ENCODE assay signal across 24 cellular contexts in the genomic region with DNA sequence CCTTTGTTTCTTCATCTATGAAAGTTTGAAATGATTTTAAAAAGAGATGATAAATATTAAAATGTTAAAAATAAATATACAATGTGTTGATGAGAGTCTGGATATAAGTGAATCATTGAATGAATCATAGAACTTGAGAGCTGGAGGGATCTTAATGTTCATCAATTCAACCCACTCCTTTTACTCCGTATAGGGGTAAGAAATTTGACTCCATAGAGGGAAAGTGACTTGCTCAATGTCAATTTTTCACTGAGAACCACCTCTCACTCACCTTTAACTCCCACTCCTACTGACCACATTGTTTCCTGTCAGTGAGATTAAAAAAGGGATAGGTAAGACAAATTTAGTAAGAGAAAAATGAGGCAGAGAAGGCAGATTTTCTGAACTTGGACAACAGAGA.
"Had no signal": no experiment of that assay in that cellular context is flagged by ENCODE, and none has a peak within 500 bp of the region (broad histone marks: within the 10 kb centered on the region; RNA-seq: fewer than 3 reads in every experiment).

No MANE protein-coding gene starts in this region.

- H3K4me3 ChIP-seq: body of pancreas, ovary, prostate gland, tibial nerve had no signal

- H3K4me1 Mint-ChIP-seq: mesothelial cell of epicardium; naive thymus-derived CD4-positive, alpha-beta T cell; stimulated activated naive B cell treated with anti-CD40 and anti-IgM and Interleukin-4, amounts not matched to agents 10 μg/mL and 1 μg/mL and 100 μg/mL, for 72 hours had no signal

- H3K4me1 ChIP-seq: body of pancreas, prostate gland, tibial nerve had no signal

- H3K36me3 ChIP-seq: ovary, prostate gland, tibial nerve had no signal

- H3K27me3 Mint-ChIP-seq: activated naive CD8-positive, alpha-beta T cell; effector memory CD8-positive, alpha-beta T cell; naive thymus-derived CD4-positive, alpha-beta T cell; stimulated activated naive B cell treated with anti-CD40 and anti-IgM and Interleukin-4, amounts not matched to agents 10 μg/mL and 1 μg/mL and 100 μg/mL, for 72 hours had no signal

- H3K4me3 Mint-ChIP-seq: activated naive CD8-positive, alpha-beta T cell; effector memory CD8-positive, alpha-beta T cell; mesothelial cell of epicardium; naive thymus-derived CD4-positive, alpha-beta T cell; stimulated activated naive B cell treated with anti-CD40 and anti-IgM and Interleukin-4, amounts not matched to agents 10 μg/mL and 1 μg/mL and 100 μg/mL, for 72 hours; T-helper 2 cell treated with Interferon-gamma antibody and Interleukin-4, amounts not matched to agents 5 μg/mL and 100 μg/mL, for 36 hours had no signal

- H3K27ac ChIP-seq: body of pancreas, ovary, prostate gland, tibial nerve, VCaP had no signal

- H3K36me3 Mint-ChIP-seq: activated naive CD8-positive, alpha-beta T cell; mesothelial cell of epicardium; naive thymus-derived CD4-positive, alpha-beta T cell; stimulated activated naive B cell treated with anti-CD40 and anti-IgM and Interleukin-4, amounts not matched to agents 10 μg/mL and 1 μg/mL and 100 μg/mL, for 72 hours had no signal

- H3K27ac Mint-ChIP-seq: activated naive CD8-positive, alpha-beta T cell; effector memory CD8-positive, alpha-beta T cell; mesothelial cell of epicardium; naive thymus-derived CD4-positive, alpha-beta T cell; stimulated activated naive B cell treated with anti-CD40 and anti-IgM and Interleukin-4, amounts not matched to agents 10 μg/mL and 1 μg/mL and 100 μg/mL, for 72 hours; T-helper 2 cell treated with Interferon-gamma antibody and Interleukin-4, amounts not matched to agents 5 μg/mL and 100 μg/mL, for 36 hours had no signal

- H3K9me3 Mint-ChIP-seq: effector memory CD8-positive, alpha-beta T cell; T-helper 2 cell treated with Interferon-gamma antibody and Interleukin-4, amounts not matched to agents 5 μg/mL and 100 μg/mL, for 36 hours had no signal

- DNase-seq: activated CD4-positive, alpha-beta T cell treated with anti-CD3 and anti-CD28 coated beads for 4 hours; activated CD4-positive, alpha-beta T cell treated with anti-CD3 and anti-CD28 coated beads, Interleukin-2, amount 50 U/mL, for 4 hours; activated effector memory CD4-positive, alpha-beta T cell treated with Interleukin-2 at 50 U/mL for 16 hours; activated naive CD4-positive, alpha-beta T cell treated with Interleukin-2 at 50 U/mL for 16 hours; anterior cingulate cortex; body of pancreas; cortex of kidney; effector memory CD8-positive, alpha-beta T cell; head of caudate nucleus; hippocampal formation; kidney; left colon; naive thymus-derived CD4-positive, alpha-beta T cell; ovary; stimulated activated CD4-positive, alpha-beta T cell treated with anti-CD3 and anti-CD28 coated beads, Interleukin-15, amount 100 ng/mL, for 24 hours; stimulated activated CD4-positive, alpha-beta T cell treated with anti-CD3 and anti-CD28 coated beads, Interleukin-2, amount 100 ng/mL, for 24 hours; stimulated activated naive B cell treated with anti-CD40 and anti-IgM and Interleukin-4, amounts not matched to agents 10 μg/mL and 1 μg/mL and 100 μg/mL, for 72 hours; T-helper 1 cell had no signal

- H3K27me3 ChIP-seq: body of pancreas, ovary, tibial nerve had no signal

- H3K9me3 ChIP-seq: body of pancreas, ovary, prostate gland, tibial nerve had no signal
